In the genomic region with DNA sequence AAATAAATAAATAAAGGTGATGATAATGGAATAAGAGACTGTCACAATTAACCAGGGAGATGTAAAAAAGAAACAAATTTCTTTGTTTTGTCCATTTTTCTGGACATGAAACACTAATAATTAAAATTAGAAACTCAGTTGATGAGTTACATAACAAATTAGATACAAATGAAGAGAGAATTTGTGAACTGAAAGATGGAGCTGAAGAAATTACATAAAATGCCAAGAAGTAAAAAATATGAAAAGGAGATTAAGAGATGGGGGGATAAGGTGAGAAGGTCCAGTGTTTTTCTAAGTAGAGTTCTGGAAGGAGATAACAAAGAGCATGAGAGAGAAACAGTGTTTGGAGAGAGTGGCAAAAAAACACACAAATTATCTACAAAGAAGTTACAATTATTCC, we compare ENCODE assay signal across 30 cellular contexts.
"Had no signal": no experiment of that assay in that cellular context is flagged by ENCODE, and none has a peak within 500 bp of the region (broad histone marks: within the 10 kb centered on the region; RNA-seq: fewer than 3 reads in every experiment).

No MANE protein-coding gene starts in this region.

- H3K79me2 ChIP-seq: parathyroid adenoma had no signal

- ATAC-seq: natural killer cell; psoas muscle; right cardiac atrium; sciatic nerve; stimulated activated memory B cell treated with anti-CD40 and anti-IgM and Interleukin-4, amounts not matched to agents 10 μg/mL and 1 μg/mL and 100 μg/mL, for 72 hours; stimulated activated naive CD8-positive, alpha-beta T cell treated with anti-CD3 and anti-CD28 coated beads, Interleukin-15, amount 100 ng/mL, for 72 hours; stimulated activated naive CD8-positive, alpha-beta T cell treated with anti-CD3 and anti-CD28 coated beads, Interleukin-15, Interleukin-2, amounts not matched to agents 100 U/mL and 50 U/mL, for 24 hours; upper lobe of right lung had no signal

- H3K27ac Mint-ChIP-seq: natural killer cell; nephron; neural progenitor cell; progenitor cell of endocrine pancreas; stimulated activated memory B cell treated with anti-CD40 and anti-IgM and Interleukin-4, amounts not matched to agents 10 μg/mL and 1 μg/mL and 100 μg/mL, for 72 hours; type B pancreatic cell had no signal

- H3K27ac ChIP-seq: neural progenitor cell, ovary, parathyroid adenoma, psoas muscle, skin epidermis, spleen, suprapubic skin, testis, tibial artery, transverse colon, upper lobe of right lung, uterus had no signal

- H3K9me3 ChIP-seq: ovary, psoas muscle, suprapubic skin, testis, upper lobe of right lung, uterus had no signal

- H3K4me3 ChIP-seq: neural progenitor cell, ovary, psoas muscle, skin epidermis, smooth muscle cell, spleen, suprapubic skin, testis, tibial artery, transverse colon, upper lobe of right lung, uterus had no signal

- DNase-seq: natural killer cell; occipital lobe; ovary; psoas muscle; right cardiac atrium; spleen; stimulated activated CD4-positive, alpha-beta T cell treated with anti-CD3 and anti-CD28 coated beads, Interleukin-12 subunit alpha, Interleukin-12 subunit beta, amount 100 ng/mL, for 4 hours; stimulated activated CD4-positive, alpha-beta T cell treated with anti-CD3 and anti-CD28 coated beads, Interleukin-1b, Interleukin-23, amount 100 ng/mL, for 48 hours; stimulated activated CD4-positive, alpha-beta T cell treated with anti-CD3 and anti-CD28 coated beads, Interleukin-4, amount 100 ng/mL, for 1 hour; stimulated activated CD4-positive, alpha-beta T cell treated with anti-CD3 and anti-CD28 coated beads, Interleukin-4, amount 100 ng/mL, for 4 hours; stimulated activated CD8-positive, alpha-beta memory T cell treated with anti-CD3 and anti-CD28 coated beads, Interleukin-4, amount 100 ng/mL, for 48 hours; stimulated activated naive CD4-positive, alpha-beta T cell; stimulated activated naive CD8-positive, alpha-beta T cell treated with anti-CD3 and anti-CD28 coated beads, Interleukin-15, amount 100 ng/mL, for 72 hours; stimulated activated naive CD8-positive, alpha-beta T cell treated with anti-CD3 and anti-CD28 coated beads, Interleukin-15, Interleukin-2, amounts not matched to agents 100 U/mL and 50 U/mL, for 24 hours; substantia nigra; testis; tibial artery; transverse colon; upper lobe of right lung; uterus had no signal

- H3K4me2 ChIP-seq: neural progenitor cell, smooth muscle cell had no signal

- H3K4me1 ChIP-seq: neural progenitor cell, parathyroid adenoma, psoas muscle, spleen, suprapubic skin, testis, tibial artery, upper lobe of right lung, uterus had no signal

- H3K27me3 Mint-ChIP-seq: progenitor cell of endocrine pancreas; stimulated activated memory B cell treated with anti-CD40 and anti-IgM and Interleukin-4, amounts not matched to agents 10 μg/mL and 1 μg/mL and 100 μg/mL, for 72 hours; stimulated activated naive CD8-positive, alpha-beta T cell treated with anti-CD3 and anti-CD28 coated beads, Interleukin-15, amount 100 ng/mL, for 72 hours; type B pancreatic cell had no signal

- H3K27me3 ChIP-seq: neural progenitor cell, ovary, spleen, suprapubic skin, testis, tibial artery, transverse colon, upper lobe of right lung, uterus had no signal

- H3K9ac ChIP-seq: neural progenitor cell, parathyroid adenoma had no signal

- H3K4me1 Mint-ChIP-seq: natural killer cell; nephron; stimulated activated memory B cell treated with anti-CD40 and anti-IgM and Interleukin-4, amounts not matched to agents 10 μg/mL and 1 μg/mL and 100 μg/mL, for 72 hours; stimulated activated naive CD8-positive, alpha-beta T cell treated with anti-CD3 and anti-CD28 coated beads, Interleukin-15, amount 100 ng/mL, for 72 hours had no signal

- H3K36me3 Mint-ChIP-seq: type B pancreatic cell had no signal

- H2AFZ ChIP-seq: neural progenitor cell, parathyroid adenoma had no signal

- H3K36me3 ChIP-seq: neural progenitor cell, ovary, spleen, suprapubic skin, tibial artery, transverse colon, upper lobe of right lung, uterus had no signal

- H3K4me3 Mint-ChIP-seq: natural killer cell; nephron; neural progenitor cell; stimulated activated memory B cell treated with anti-CD40 and anti-IgM and Interleukin-4, amounts not matched to agents 10 μg/mL and 1 μg/mL and 100 μg/mL, for 72 hours; stimulated activated naive CD8-positive, alpha-beta T cell treated with anti-CD3 and anti-CD28 coated beads, Interleukin-15, amount 100 ng/mL, for 72 hours; type B pancreatic cell had no signal

- H3K9me3 Mint-ChIP-seq: type B pancreatic cell had no signal
